In the genomic region with DNA sequence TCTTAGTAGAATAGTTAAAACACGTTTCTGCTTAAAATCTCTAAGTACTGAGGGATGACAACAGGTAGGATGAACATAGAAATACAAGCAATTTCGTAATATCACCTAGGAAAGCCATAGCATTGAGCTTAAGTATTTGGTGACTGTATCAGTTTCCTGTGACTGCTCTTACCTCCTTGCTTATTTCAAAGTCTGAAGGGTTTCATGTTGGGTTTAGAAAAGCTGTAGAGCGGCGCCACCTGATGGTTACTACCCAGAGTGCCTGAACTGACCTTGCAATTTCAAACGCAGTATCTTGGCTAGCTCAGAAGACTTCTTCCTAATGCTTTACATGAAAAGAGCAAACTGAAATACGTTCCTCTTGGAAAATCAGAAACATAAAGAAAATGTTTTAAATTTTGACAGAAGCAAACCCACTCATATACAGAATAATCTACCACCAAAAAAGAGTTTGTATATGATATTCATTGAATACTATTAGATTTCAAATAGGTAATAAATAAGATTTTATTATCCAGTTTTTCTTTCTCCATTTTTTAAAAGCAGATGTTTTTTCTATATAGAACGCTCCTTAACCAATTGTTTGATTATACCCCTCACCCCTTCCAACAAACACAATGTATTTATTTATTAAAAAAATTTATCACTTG, we compare ENCODE assay signal across 8 cellular contexts.
DNase-seq lines count a peak whose midpoint lies in the region; ATAC-seq and TF ChIP-seq lines count a peak whose summit lies in the region.

No MANE protein-coding gene starts in this region.

- peaks cover 59% of the 10 kb centered on the region for H3K4me1 Mint-ChIP-seq in CD14-positive monocyte

- H3K27ac Mint-ChIP-seq in CD14-positive monocyte: peak overlapping the region in 6 of 7 donors; percentile 73 to 92 (median 82)

- peak; percentile 73 for DNase-seq in CD14-positive monocyte (ENCODE audit: low spot score)
- DNase-seq in NCI-H1694 (lab: John Stamatoyannopoulos, UW): peak; percentile 60
- DNase-seq in choroid plexus epithelial cell (ENCODE audit: low read depth): peak; percentile 90
- DNase-seq in lower leg skin (ENCODE audit: low spot score in 2 of 2): peak; percentile 76 to 92
- DNase-seq in stimulated activated CD8-positive, alpha-beta memory T cell treated with anti-CD3 and anti-CD28 coated beads, Interleukin-4, amount 100 ng/mL, for 1 hour (ENCODE audit: low read depth in 2 of 2, low spot score in 1 of 2): peak; percentile 48 to 66
- no peak for DNase-seq in NCI-H1105 treated with DMSO at 0.1 percent for 48 hours (lab: John Stamatoyannopoulos, UW)

- intact Hi-C loops in CD14-positive monocyte (cut with micrococcal nuclease): loop anchor here (2.0 to 5.0 kb wide), 3 partner anchors 86 to 161 kb away; no protein-coding TSS in a partner anchor
- intact Hi-C loops in lower leg skin (cut with DNase I; ENCODE audit: low total_unique reads): no loop called here

- no peak overlapping the region for H3K4me3 Mint-ChIP-seq in CD14-positive monocyte

- TF ChIP-seq POLR2A in lower leg skin (IDR thresholded peaks at IDR 0.05): no peak

- H3K4me3 ChIP-seq in choroid plexus epithelial cell (ENCODE audit: low read depth, low read length) (no peak overlapping the region), lower leg skin (ENCODE audit: low read depth, poor library complexity, severe bottlenecking) (no peak overlapping the region)

- TF ChIP-seq CTCF in CD14-positive monocyte (IDR thresholded peaks at IDR 0.05): peak; percentile 88
- TF ChIP-seq CTCF in choroid plexus epithelial cell (conservative IDR thresholded peaks at IDR 0.05; ENCODE audit: low read depth, low read length): peak; percentile 89
- peak in 1 of 3 donors; percentile 37 for TF ChIP-seq CTCF in lower leg skin (IDR thresholded peaks at IDR 0.05)

- WGBS in lower leg skin, 2 donors: 53 to 55% methylated on average over 7 of the region's 7 CpGs

- peak; percentile 78 for ATAC-seq in GM21529 (IDR thresholded peaks at IDR 0.05; ENCODE audit: unreplicated experiment)
- peak; percentile 73 to 80 for ATAC-seq in activated CD4-positive, CD25-positive, alpha-beta regulatory T cell treated with anti-CD3 and anti-CD28 coated beads, Interleukin-2, amount 50 U/mL, for 24 hours

- no peaks in the 10 kb centered on the region for H3K9me3 Mint-ChIP-seq in CD14-positive monocyte

- H3K27me3 Mint-ChIP-seq in CD14-positive monocyte (ENCODE audit: low read depth in 3 of 3): no peaks in the 10 kb centered on the region

- peaks cover 0 to 2% of the 10 kb centered on the region in 2 donors for H3K36me3 Mint-ChIP-seq in CD14-positive monocyte
